ENCODE assay signal across 10 cellular contexts in genomic region chr11:111733009-111733408, GRCh38. TPM values are rescaled to one million over a fixed set of nuclear protein-coding genes. Genes with fewer than 3 reads are reported as not detected.
DNase-seq lines count a peak whose midpoint lies in the region; ATAC-seq and TF ChIP-seq lines count a peak whose summit lies in the region.
"Had no signal": no experiment of that assay in that cellular context is flagged by ENCODE, and none has a peak within 500 bp of the region (broad histone marks: within the 10 kb centered on the region; RNA-seq: fewer than 3 reads in every experiment).

No MANE protein-coding gene starts in this region.

- TF ChIP-seq CTCF in left lung (IDR thresholded peaks at IDR 0.05) (no peak), stomach (IDR thresholded peaks at IDR 0.05) (no peak)

- no peak for TF ChIP-seq EP300 in stomach (IDR thresholded peaks at IDR 0.05)

- no peak overlapping the region for H3K4me3 ChIP-seq in left lung
- no peak overlapping the region for H3K4me3 ChIP-seq in stomach

- peak; percentile 47 for ATAC-seq in left lung
- no peak for ATAC-seq in activated T-cell treated with anti-CD3 and anti-CD28 coated beads, Interleukin-2, amount 50 U/mL, for 72 hours (replicated peaks in 1 of 2)
- ATAC-seq: activated CD4-positive, alpha-beta T cell treated with anti-CD3 and anti-CD28 coated beads for 36 hours had no signal

- no peaks in the 10 kb centered on the region for H3K4me1 Mint-ChIP-seq in activated T-cell treated with anti-CD3 and anti-CD28 coated beads, Interleukin-2, amount 50 U/mL, for 72 hours (ENCODE audit: low read depth)

- H3K36me3 Mint-ChIP-seq in activated T-cell treated with anti-CD3 and anti-CD28 coated beads, Interleukin-2, amount 50 U/mL, for 72 hours (ENCODE audit: insufficient read depth in 2 of 2): no peaks in the 10 kb centered on the region

- intact Hi-C loops in left lung (cut with DNase I): no loop called here
- intact Hi-C loops in stomach (cut with DNase I; ENCODE audit: low total_unique reads): no loop called here

- H3K4me3 Mint-ChIP-seq in activated T-cell treated with anti-CD3 and anti-CD28 coated beads, Interleukin-2, amount 50 U/mL, for 72 hours: no peak overlapping the region
- H3K4me3 Mint-ChIP-seq: activated CD4-positive, alpha-beta T cell treated with anti-CD3 and anti-CD28 coated beads for 36 hours had no signal

- H3K9me3 ChIP-seq in left lung: no peaks in the 10 kb centered on the region
- no peaks in the 10 kb centered on the region for H3K9me3 ChIP-seq in stomach

- WGBS in stomach, 5 donors: 40 to 51% (median 48%) methylated on average over 4 to 7 of the region's 7 CpGs

- H3K27ac Mint-ChIP-seq in activated T-cell treated with anti-CD3 and anti-CD28 coated beads, Interleukin-2, amount 50 U/mL, for 72 hours: no peak overlapping the region
- H3K27ac Mint-ChIP-seq: activated CD4-positive, alpha-beta T cell treated with anti-CD3 and anti-CD28 coated beads for 36 hours had no signal

- no peaks in the 10 kb centered on the region for H3K9me3 Mint-ChIP-seq in activated T-cell treated with anti-CD3 and anti-CD28 coated beads, Interleukin-2, amount 50 U/mL, for 72 hours

- no peak for TF ChIP-seq POLR2A in stomach (IDR thresholded peaks at IDR 0.05)

- H3K27ac ChIP-seq in cingulate gyrus (ENCODE audit: low read depth, low read length) (peak overlapping the region; percentile 99), left lung (peak overlapping the region; percentile 88 to 93), stomach (peak overlapping the region; percentile 73 to 93 (median 90))

- no peaks in the 10 kb centered on the region for H3K27me3 ChIP-seq in left lung
- H3K27me3 ChIP-seq in stomach: no peaks in the 10 kb centered on the region

- H3K27me3 Mint-ChIP-seq in activated T-cell treated with anti-CD3 and anti-CD28 coated beads, Interleukin-2, amount 50 U/mL, for 72 hours (ENCODE audit: low read depth): no peaks in the 10 kb centered on the region
- H3K27me3 Mint-ChIP-seq: activated CD4-positive, alpha-beta T cell treated with anti-CD3 and anti-CD28 coated beads for 36 hours had no signal

- DNase-seq in HT1080 (ENCODE audit: low read depth): peak; percentile 42
- peak in 1 of 2 donors; percentile 63 for DNase-seq in left lung
- DNase-seq in stomach: no peak
- no peak for DNase-seq in iPS-NIHi7 (ENCODE audit: extremely low spot score)
- no peak for DNase-seq in COLO668 (lab: John Stamatoyannopoulos, UW; ENCODE audit: unreplicated experiment)
- no peak for DNase-seq in activated T-cell treated with anti-CD3 and anti-CD28 coated beads, Interleukin-2, amount 50 U/mL, for 72 hours
- no peak for DNase-seq in foreskin melanocyte
- DNase-seq: activated CD4-positive, alpha-beta T cell treated with anti-CD3 and anti-CD28 coated beads for 36 hours; NCI-H2081 had no signal

- peaks cover 0 to 3% of the 10 kb centered on the region in 2 donors for H3K36me3 ChIP-seq in left lung
- peaks cover 0 to 15% (median 8%) of the 10 kb centered on the region in 4 donors for H3K36me3 ChIP-seq in stomach

- H3K4me1 ChIP-seq in left lung (peaks cover 44 to 47% of the 10 kb centered on the region in 2 donors), stomach (peaks cover 60 to 94% (median 85%) of the 10 kb centered on the region in 4 donors)

RNA-seq across cellular contexts. Expression of gene PPP2R1B, which starts 33.2 kb away (rescaled TPM):
- total RNA-seq in HT1080 (2014; rRNA removed; shearing (Covaris generic)): 23.9 and 33.9 TPM in 2 replicates
- 14.6 and 18.2 TPM in 2 replicates for polyA plus RNA-seq in HT1080 (2015; cell fraction: cytosol; rRNA removed)
- polyA plus RNA-seq in HT1080 (2015; cell fraction: nucleus; rRNA removed): 28.1 and 32.4 TPM in 2 replicates
- total RNA-seq in left lung (10 to 100 TPM; 28.1 to 28.8 TPM), stomach (10 to 100 TPM in 4 of 5 donors, 1 to 10 TPM in 1; 5.5 to 71.2 (median 41.1) TPM)
- 10 to 100 TPM in 2 of 3 donors, 1 to 10 TPM in 1; 9.6 to 15.3 (median 13.3) TPM for polyA plus RNA-seq in stomach
- 10 to 100 TPM; 29.6 to 34.7 TPM for total RNA-seq in activated T-cell treated with anti-CD3 and anti-CD28 coated beads, Interleukin-2, amount 50 U/mL, for 72 hours
